In genomic region chr3:138775254-138775595, GRCh38 we compare ENCODE assay signal across 12 cellular contexts. TPM values are rescaled to one million over a fixed set of nuclear protein-coding genes. Genes with fewer than 3 reads are reported as not detected.
DNase-seq lines count a peak whose midpoint lies in the region; ATAC-seq and TF ChIP-seq lines count a peak whose summit lies in the region.
"Had no signal": no experiment of that assay in that cellular context is flagged by ENCODE, and none has a peak within 500 bp of the region (broad histone marks: within the 10 kb centered on the region; RNA-seq: fewer than 3 reads in every experiment).

No MANE protein-coding gene starts in this region.

- no peak overlapping the region for H3K27ac ChIP-seq in CD4-positive, alpha-beta T cell (ENCODE audit: low read depth, low read length)
- peak overlapping the region; percentile 70 for H3K27ac ChIP-seq in RWPE2 (ENCODE audit: poor library complexity, severe bottlenecking)
- peak overlapping the region; percentile 56 for H3K27ac ChIP-seq in parathyroid adenoma
- H3K27ac ChIP-seq: WERI-Rb-1 had no signal

- no peak overlapping the region for H3K4me3 ChIP-seq in RWPE2 (ENCODE audit: severe bottlenecking)
- H3K4me3 ChIP-seq in parathyroid adenoma (ENCODE audit: low read depth, low read length), result no peak overlapping the region

- POLR2A ChIA-PET in CD4-positive, alpha-beta T cell (lab: Charles Lee), result no interaction called here
- POLR2A ChIA-PET in activated CD4-positive, alpha-beta memory T cell treated with anti-CD3 and anti-CD28 coated beads for 36 hours (lab: Charles Lee), result no interaction called here

- no peak for TF ChIP-seq CTCF in CD4-positive, alpha-beta T cell (IDR thresholded peaks at IDR 0.05)
- TF ChIP-seq CTCF in RWPE2 (IDR thresholded peaks at IDR 0.05; ENCODE audit: poor library complexity, severe bottlenecking) (no peak), parathyroid adenoma (IDR thresholded peaks at IDR 0.05) (no peak)

- no peak overlapping the region for H3K4me2 ChIP-seq in parathyroid adenoma (ENCODE audit: low read length)

- CTCF ChIA-PET in CD4-positive, alpha-beta T cell (lab: Charles Lee), result interaction anchor here (0.9 kb wide), 1 partner anchor 140 kb away, joined by 3 read pairs; no protein-coding TSS in a partner anchor
- CTCF ChIA-PET in activated CD4-positive, alpha-beta memory T cell treated with anti-CD3 and anti-CD28 coated beads for 36 hours (lab: Charles Lee), result interaction anchor here (1.5 to 2.0 kb wide), 2 partner anchors 141 kb away, joined by 7 to 10 read pairs; no protein-coding TSS in a partner anchor

- H3K27ac Mint-ChIP-seq in CD4-positive, alpha-beta T cell, result peak overlapping the region; percentile 40
- no peak overlapping the region for H3K27ac Mint-ChIP-seq in activated CD4-positive, alpha-beta memory T cell treated with anti-CD3 and anti-CD28 coated beads for 36 hours
- H3K27ac Mint-ChIP-seq: activated naive CD4-positive, alpha-beta T cell treated with anti-CD3 and anti-CD28 coated beads, Interleukin-2, amount 10 ng/mL, durations not matched to agents 7 days and 5 days had no signal

- H3K36me3 ChIP-seq in RWPE2 (ENCODE audit: low read depth), result no peaks in the 10 kb centered on the region
- no peaks in the 10 kb centered on the region for H3K36me3 ChIP-seq in parathyroid adenoma (ENCODE audit: control insufficient read depth, insufficient read depth, low read length)
- H3K36me3 ChIP-seq: WERI-Rb-1 had no signal

- no peak overlapping the region for H2AFZ ChIP-seq in parathyroid adenoma

- peaks cover 41% of the 10 kb centered on the region for H3K4me1 Mint-ChIP-seq in CD4-positive, alpha-beta T cell (ENCODE audit: low read depth)
- H3K4me1 Mint-ChIP-seq in activated CD4-positive, alpha-beta memory T cell treated with anti-CD3 and anti-CD28 coated beads for 36 hours (ENCODE audit: low read depth), result peaks cover 27% of the 10 kb centered on the region

- peaks cover 20% of the 10 kb centered on the region for H3K4me1 ChIP-seq in RWPE2 (ENCODE audit: insufficient read depth, poor library complexity, severe bottlenecking)
- peaks cover 14% of the 10 kb centered on the region for H3K4me1 ChIP-seq in parathyroid adenoma
- H3K4me1 ChIP-seq: Caco-2 had no signal

- H3K36me3 Mint-ChIP-seq in CD4-positive, alpha-beta T cell (ENCODE audit: low read depth), result peaks cover 32% of the 10 kb centered on the region
- H3K36me3 Mint-ChIP-seq in activated CD4-positive, alpha-beta memory T cell treated with anti-CD3 and anti-CD28 coated beads for 36 hours, result peaks cover 9% of the 10 kb centered on the region

- H3K9ac ChIP-seq in parathyroid adenoma, result no peak overlapping the region

- H3K4me3 Mint-ChIP-seq in CD4-positive, alpha-beta T cell, result no peak overlapping the region
- H3K4me3 Mint-ChIP-seq in activated CD4-positive, alpha-beta memory T cell treated with anti-CD3 and anti-CD28 coated beads for 36 hours, result no peak overlapping the region
- H3K4me3 Mint-ChIP-seq: activated naive CD4-positive, alpha-beta T cell treated with anti-CD3 and anti-CD28 coated beads, Interleukin-2, amount 10 ng/mL, durations not matched to agents 7 days and 5 days had no signal

- no peaks in the 10 kb centered on the region for H3K9me3 Mint-ChIP-seq in CD4-positive, alpha-beta T cell
- H3K9me3 Mint-ChIP-seq in activated CD4-positive, alpha-beta memory T cell treated with anti-CD3 and anti-CD28 coated beads for 36 hours, result no peaks in the 10 kb centered on the region
- H3K9me3 Mint-ChIP-seq: activated naive CD4-positive, alpha-beta T cell treated with anti-CD3 and anti-CD28 coated beads, Interleukin-2, amount 10 ng/mL, durations not matched to agents 7 days and 5 days had no signal

- H3K27me3 Mint-ChIP-seq in CD4-positive, alpha-beta T cell, result no peaks in the 10 kb centered on the region
- H3K27me3 Mint-ChIP-seq in activated CD4-positive, alpha-beta memory T cell treated with anti-CD3 and anti-CD28 coated beads for 36 hours, result no peaks in the 10 kb centered on the region
- H3K27me3 Mint-ChIP-seq: activated naive CD4-positive, alpha-beta T cell treated with anti-CD3 and anti-CD28 coated beads, Interleukin-2, amount 10 ng/mL, durations not matched to agents 7 days and 5 days had no signal

- intact Hi-C loops in CD4-positive, alpha-beta T cell (cut with DNase I, micrococcal nuclease), result loop anchor here in 1 of 2 experiments (5.0 kb wide), 1 partner anchor 57 kb away; the partner anchor contains the start of gene PIK3CB
- intact Hi-C loops in activated CD4-positive, alpha-beta memory T cell treated with anti-CD3 and anti-CD28 coated beads for 36 hours (cut with micrococcal nuclease), result no loop called here

- no peak for DNase-seq in CD4-positive, alpha-beta T cell
- DNase-seq in RWPE2 (ENCODE audit: low spot score) (no peak), NCI-H2227 treated with DMSO at 0.1 percent for 48 hours (lab: John Stamatoyannopoulos, UW) (no peak), A172 (ENCODE audit: low spot score) (no peak)
- DNase-seq in activated CD4-positive, alpha-beta memory T cell treated with anti-CD3 and anti-CD28 coated beads for 36 hours, result no peak
- DNase-seq: activated naive CD4-positive, alpha-beta T cell treated with anti-CD3 and anti-CD28 coated beads, Interleukin-2, amount 10 ng/mL, durations not matched to agents 7 days and 5 days; Caco-2; H7; WERI-Rb-1 had no signal

- no peaks in the 10 kb centered on the region for H3K9me3 ChIP-seq in CD4-positive, alpha-beta T cell (ENCODE audit: control insufficient read depth, low read length)
- H3K9me3 ChIP-seq in RWPE2 (ENCODE audit: severe bottlenecking) (no peaks in the 10 kb centered on the region), parathyroid adenoma (ENCODE audit: control insufficient read depth, low read length) (no peaks in the 10 kb centered on the region)
- H3K9me3 ChIP-seq: Caco-2 had no signal

- ATAC-seq in CD4-positive, alpha-beta T cell (ENCODE audit: poor library complexity), result no peak
- 0 out of 3 replicates have a peak, but pooled peaks have one; percentile 5 for ATAC-seq in RWPE2 (ENCODE audit: low read depth)
- ATAC-seq in esophagus mucosa, result peak; percentile 21
- ATAC-seq in GM21723 (IDR thresholded peaks at IDR 0.05; ENCODE audit: unreplicated experiment), result no peak

- H3K79me2 ChIP-seq in parathyroid adenoma, result peaks cover 11% of the 10 kb centered on the region

- H3K27me3 ChIP-seq in CD4-positive, alpha-beta T cell (ENCODE audit: control insufficient read depth, insufficient read depth, low read length), result no peaks in the 10 kb centered on the region
- H3K27me3 ChIP-seq in RWPE2 (ENCODE audit: insufficient read depth, poor library complexity, severe bottlenecking) (no peaks in the 10 kb centered on the region), parathyroid adenoma (ENCODE audit: control insufficient read depth, insufficient read depth, low read length) (no peaks in the 10 kb centered on the region)

RNA-seq across cellular contexts. Expression of gene PIK3CB, which starts 59.5 kb away (rescaled TPM):
- 10 to 100 TPM; 23.0 to 26.4 TPM for total RNA-seq in CD4-positive, alpha-beta T cell
- total RNA-seq in esophagus mucosa, result 22.8 TPM
- total RNA-seq in activated CD4-positive, alpha-beta memory T cell treated with anti-CD3 and anti-CD28 coated beads for 36 hours, result 10 to 100 TPM; 23.0 to 24.8 TPM
- 11.6 and 12.1 TPM in 2 replicates for total RNA-seq in A172 (2014; rRNA removed; shearing (Covaris generic))

Comparison
In these comparisons a context has a peak if more than half of its experiments do, and no peak if none do; other contexts are left out.
1. ATAC-seq: peak in RWPE2 (single experiment) and esophagus mucosa (single experiment); none in CD4-positive, alpha-beta T cell (single experiment) and GM21723 (single experiment).